ENCODE assay signal across 13 cellular contexts in genomic region chr5:111830333-111830732, GRCh38.
DNase-seq lines count a peak whose midpoint lies in the region; ATAC-seq and TF ChIP-seq lines count a peak whose summit lies in the region.
"Had no signal": no experiment of that assay in that cellular context is flagged by ENCODE, and none has a peak within 500 bp of the region (broad histone marks: within the 10 kb centered on the region; RNA-seq: fewer than 3 reads in every experiment).

No MANE protein-coding gene starts in this region.

- H3K4me2 ChIP-seq in smooth muscle cell, result no peak overlapping the region

- H3K36me3 ChIP-seq in smooth muscle cell (ENCODE audit: low read depth), result no peaks in the 10 kb centered on the region
- no peaks in the 10 kb centered on the region for H3K36me3 ChIP-seq in ascending aorta
- H3K36me3 ChIP-seq: tibial artery had no signal

- H3K4me1 Mint-ChIP-seq in immature natural killer cell, result no peaks in the 10 kb centered on the region

- H3K9me3 ChIP-seq in smooth muscle cell (replicated peaks; ENCODE audit: low read depth) (no peaks in the 10 kb centered on the region), ascending aorta (no peaks in the 10 kb centered on the region)
- H3K9me3 ChIP-seq: tibial artery had no signal

- H2AFZ ChIP-seq in smooth muscle cell (ENCODE audit: low read depth), result no peak overlapping the region

- no peaks in the 10 kb centered on the region for H3K36me3 Mint-ChIP-seq in immature natural killer cell

- H3K4me1 ChIP-seq in smooth muscle cell (ENCODE audit: low read depth) (no peaks in the 10 kb centered on the region), ascending aorta (no peaks in the 10 kb centered on the region)

- H3K27me3 ChIP-seq in smooth muscle cell (ENCODE audit: low read depth), result no peaks in the 10 kb centered on the region
- no peaks in the 10 kb centered on the region for H3K27me3 ChIP-seq in ascending aorta
- H3K27me3 ChIP-seq: tibial artery had no signal

- peaks cover 4 to 7% (median 5%) of the 10 kb centered on the region in 3 donors for H3K27me3 Mint-ChIP-seq in immature natural killer cell (ENCODE audit: low read depth in 3 of 3)

- H3K4me3 Mint-ChIP-seq in immature natural killer cell, result no peak overlapping the region

- peak overlapping the region; percentile 67 for H3K27ac ChIP-seq in smooth muscle cell (ENCODE audit: low read depth)
- no peak overlapping the region for H3K27ac ChIP-seq in ascending aorta
- H3K27ac ChIP-seq: tibial artery, VCaP had no signal

- no peak for TF ChIP-seq CTCF in epithelial cell of esophagus (IDR thresholded peaks at IDR 0.05; ENCODE audit: insufficient read depth, low read depth, low read length, missing control alignments)
- TF ChIP-seq CTCF in smooth muscle cell (IDR thresholded peaks at IDR 0.05; ENCODE audit: borderline replicate concordance, insufficient read depth, poor library complexity, severe bottlenecking), result no peak
- no peak for TF ChIP-seq CTCF in ascending aorta (IDR thresholded peaks at IDR 0.05)

- no peaks in the 10 kb centered on the region for H3K79me2 ChIP-seq in smooth muscle cell (ENCODE audit: low read depth)

- DNase-seq in NCI-H82 (lab: John Stamatoyannopoulos, UW), result peak; percentile 4
- no peak for DNase-seq in NCI-H82 treated with DMSO at 0.1 percent for 48 hours (lab: John Stamatoyannopoulos, UW; ENCODE audit: unreplicated experiment)
- peak; percentile 40 for DNase-seq in OCI-M1 (lab: John Stamatoyannopoulos, UW)
- peak; percentile 99 for DNase-seq in epithelial cell of esophagus (ENCODE audit: low read depth)
- no peak for DNase-seq in smooth muscle cell (lab: John Stamatoyannopoulos, UW; ENCODE audit: unreplicated experiment)
- no peak for DNase-seq in ascending aorta (ENCODE audit: low spot score in 2 of 2)
- no peak for DNase-seq in immature natural killer cell
- DNase-seq: aorta, GF-D8, NCI-H2171, tibial artery had no signal

- H3K4me3 ChIP-seq in epithelial cell of esophagus (ENCODE audit: low read length) (no peak overlapping the region), smooth muscle cell (no peak overlapping the region), ascending aorta (no peak overlapping the region)
- H3K4me3 ChIP-seq: tibial artery had no signal

- peak overlapping the region; percentile 10 for H3K9ac ChIP-seq in smooth muscle cell (ENCODE audit: low read depth)

- no peak for ATAC-seq in GM19397 (IDR thresholded peaks at IDR 0.05; ENCODE audit: unreplicated experiment)

- intact Hi-C loops in ascending aorta (cut with DNase I), result no loop called here

- no peak overlapping the region for H3K27ac Mint-ChIP-seq in immature natural killer cell

- WGBS in smooth muscle cell (ENCODE audit: low lambda C conversion rate), result 52% methylated on average over 1 of the region's 1 CpG

- no peaks in the 10 kb centered on the region for H3F3A ChIP-seq in smooth muscle cell (ENCODE audit: low read depth)

- peaks cover 0 to 4% (median 0%) of the 10 kb centered on the region in 6 donors for H3K9me3 Mint-ChIP-seq in immature natural killer cell

- no peaks in the 10 kb centered on the region for H4K20me1 ChIP-seq in smooth muscle cell (ENCODE audit: low read depth)

Comparison
In these comparisons a context has a peak if more than half of its experiments do, and no peak if none do; other contexts are left out.
1. DNase-seq: peak in NCI-H82 (single experiment), OCI-M1 (single experiment) and epithelial cell of esophagus (single experiment); none in NCI-H82 treated with DMSO at 0.1 percent for 48 hours (single experiment), smooth muscle cell (single experiment), ascending aorta (0 of 2) and immature natural killer cell (0 of 3).